Comparison of ENCODE assay signal across 14 cellular contexts in the genomic region with DNA sequence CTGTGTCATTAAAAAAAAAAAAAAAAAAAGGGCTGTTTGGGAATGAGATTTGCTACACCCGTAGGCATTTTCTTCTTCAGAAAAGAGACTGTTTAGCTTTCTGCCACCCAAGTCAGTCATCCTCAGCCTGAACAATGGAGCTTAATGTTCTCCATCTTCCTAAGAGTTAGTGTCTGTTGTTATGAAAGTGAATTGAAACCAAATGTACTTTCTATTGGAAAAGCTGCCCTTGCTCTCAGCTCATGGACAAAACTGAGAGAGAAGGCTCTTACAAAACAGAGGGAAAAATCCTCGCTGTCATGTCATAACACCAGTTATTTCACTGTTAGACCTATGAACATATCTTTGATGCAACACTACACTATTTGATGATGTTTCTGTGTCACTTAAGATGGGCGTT.
A peak's percentile ranks its signal among the peaks of the same experiment; 100 is the strongest.
DNase-seq lines count a peak whose midpoint lies in the region; ATAC-seq, FAIRE-seq and TF ChIP-seq lines count a peak whose summit lies in the region.
"Had no signal": no experiment of that assay in that cellular context is flagged by ENCODE, and none has a peak within 500 bp of the region (broad histone marks: within the 10 kb centered on the region; RNA-seq: fewer than 3 reads in every experiment).

No MANE protein-coding gene starts in this region.

- WGBS in heart right ventricle, 2 donors: 74 to 78% methylated on average over 3 of the region's 3 CpGs
- 78 to 86% (median 80%) methylated on average over 3 of the region's 3 CpGs for whole genome bisulfite sequencing in heart left ventricle, 4 donors
- 75 to 84% methylated on average over 3 of the region's 3 CpGs for WGBS in pancreas, 2 donors

- H3K27ac ChIP-seq in heart right ventricle (peak overlapping the region in 6 of 10 donors; percentile 20 to 64 (median 40)), heart left ventricle (peak overlapping the region in 6 of 12 donors; percentile 3 to 74 (median 48)), pancreas (peak overlapping the region in 3 of 4 donors; percentile 38 to 86 (median 86))

- H3K36me3 ChIP-seq in heart right ventricle (no peaks in the 10 kb centered on the region), heart left ventricle (no peaks in the 10 kb centered on the region), pancreas (no peaks in the 10 kb centered on the region)
- H3K36me3 ChIP-seq: spleen had no signal

- TF ChIP-seq POLR2A in heart left ventricle (IDR thresholded peaks at IDR 0.05): no peak

- TF ChIP-seq CTCF in heart right ventricle (IDR thresholded peaks at IDR 0.05) (no peak), heart left ventricle (IDR thresholded peaks at IDR 0.05) (no peak), pancreas (IDR thresholded peaks at IDR 0.05) (no peak), omental fat pad (IDR thresholded peaks at IDR 0.05) (no peak)

- H3K4me1 ChIP-seq in heart right ventricle (peaks cover 0 to 34% (median 15%) of the 10 kb centered on the region in 9 donors), heart left ventricle (peaks cover 0 to 33% (median 9%) of the 10 kb centered on the region in 12 donors), pancreas (peaks cover 23 to 59% (median 50%) of the 10 kb centered on the region in 3 donors)

- FAIRE-seq in pancreas (lab: Jason Lieb, UNC): no peak

- H3K27me3 ChIP-seq in heart right ventricle: no peaks in the 10 kb centered on the region
- no peaks in the 10 kb centered on the region for H3K27me3 ChIP-seq in heart left ventricle
- H3K27me3 ChIP-seq in pancreas: no peaks in the 10 kb centered on the region
- H3K27me3 ChIP-seq: spleen had no signal

- H3K4me3 ChIP-seq in heart right ventricle (no peak overlapping the region), heart left ventricle (no peak overlapping the region), pancreas (no peak overlapping the region)
- H3K4me3 ChIP-seq: spleen had no signal

- no peak for DNase-seq in heart right ventricle
- no peak for DNase-seq in heart left ventricle
- DNase-seq in fibroblast of gingiva (ENCODE audit: low read depth): peak; percentile 75
- DNase-seq in pancreas: no peak
- no peak for DNase-seq in omental fat pad (ENCODE audit: low spot score)
- DNase-seq: activated CD4-positive, alpha-beta memory T cell treated with anti-CD3 and anti-CD28 coated beads for 36 hours; activated naive CD4-positive, alpha-beta T cell treated with anti-CD3 and anti-CD28 coated beads, Interleukin-2, amount 10 ng/mL, durations not matched to agents 7 days and 5 days; DND-41; MM.1S; NCI-H526 treated with DMSO at 0.1 percent for 48 hours; spleen had no signal

- ATAC-seq in heart right ventricle (no peak), heart left ventricle (no peak), pancreas (no peak), GM19452 (IDR thresholded peaks at IDR 0.05; ENCODE audit: unreplicated experiment) (no peak), GM19023 (IDR thresholded peaks at IDR 0.05; ENCODE audit: unreplicated experiment) (no peak), GM19397 (IDR thresholded peaks at IDR 0.05; ENCODE audit: unreplicated experiment) (no peak), omental fat pad (ENCODE audit: low FRiP score) (no peak)

- intact Hi-C loops in heart right ventricle (cut with DNase I): no loop called here
- intact Hi-C loops in heart left ventricle (cut with DNase I): loop anchor here in 1 of 10 donors (10.0 kb wide), 1 partner anchor 54 kb away; no protein-coding TSS in a partner anchor
- intact Hi-C loops in pancreas (cut with DNase I): no loop called here

- H3K9me3 ChIP-seq in heart right ventricle (no peaks in the 10 kb centered on the region), heart left ventricle (no peaks in the 10 kb centered on the region), pancreas (no peaks in the 10 kb centered on the region)
- H3K9me3 ChIP-seq: spleen had no signal
